ENCODE assay signal across 21 cellular contexts in genomic region chr11:69942333-69942820, GRCh38.
"Had no signal": no experiment of that assay in that cellular context is flagged by ENCODE, and none has a peak within 500 bp of the region (broad histone marks: within the 10 kb centered on the region; RNA-seq: fewer than 3 reads in every experiment).

No MANE protein-coding gene starts in this region.

- H3K27ac ChIP-seq: foreskin keratinocyte, psoas muscle, suprapubic skin had no signal

- ATAC-seq: foreskin keratinocyte; right cardiac atrium; stimulated activated memory B cell treated with anti-CD40 and anti-IgM and Interleukin-4, amounts not matched to agents 10 μg/mL and 1 μg/mL and 100 μg/mL, for 72 hours had no signal

- H3K4me1 ChIP-seq: foreskin keratinocyte, psoas muscle, suprapubic skin had no signal

- H3K36me3 Mint-ChIP-seq: activated CD4-positive, alpha-beta memory T cell treated with anti-CD3 and anti-CD28 coated beads for 36 hours; activated naive CD4-positive, alpha-beta T cell treated with anti-CD3 and anti-CD28 coated beads, Interleukin-2, amount 10 ng/mL, durations not matched to agents 7 days and 5 days; brain; naive B cell; stimulated activated memory B cell treated with anti-CD40 and anti-IgM and Interleukin-4, amounts not matched to agents 10 μg/mL and 1 μg/mL and 100 μg/mL, for 72 hours had no signal

- H3K36me3 ChIP-seq: stomach, suprapubic skin, tibial nerve had no signal

- H3K9me3 Mint-ChIP-seq: activated CD4-positive, alpha-beta memory T cell treated with anti-CD3 and anti-CD28 coated beads for 36 hours; activated naive CD4-positive, alpha-beta T cell treated with anti-CD3 and anti-CD28 coated beads, Interleukin-2, amount 10 ng/mL, durations not matched to agents 7 days and 5 days; stimulated activated memory B cell treated with anti-CD40 and anti-IgM and Interleukin-4, amounts not matched to agents 10 μg/mL and 1 μg/mL and 100 μg/mL, for 72 hours; T-helper 1 cell treated with Interleukin-12 subunit alpha and Interleukin-12 subunit beta and Interleukin-4 antibody, amounts not matched to agents 30 μg/mL and 1 μg/mL, for 36 hours had no signal

- H3K4me3 ChIP-seq: lung, psoas muscle, skin epidermis, stomach, suprapubic skin, tibial nerve had no signal

- H3K27ac Mint-ChIP-seq: activated CD4-positive, alpha-beta memory T cell treated with anti-CD3 and anti-CD28 coated beads for 36 hours; activated naive CD4-positive, alpha-beta T cell treated with anti-CD3 and anti-CD28 coated beads, Interleukin-2, amount 10 ng/mL, durations not matched to agents 7 days and 5 days; brain; naive B cell; stimulated activated memory B cell treated with anti-CD40 and anti-IgM and Interleukin-4, amounts not matched to agents 10 μg/mL and 1 μg/mL and 100 μg/mL, for 72 hours; T-helper 1 cell treated with Interleukin-12 subunit alpha and Interleukin-12 subunit beta and Interleukin-4 antibody, amounts not matched to agents 30 μg/mL and 1 μg/mL, for 36 hours had no signal

- H3K4me1 Mint-ChIP-seq: activated naive CD4-positive, alpha-beta T cell treated with anti-CD3 and anti-CD28 coated beads, Interleukin-2, amount 10 ng/mL, durations not matched to agents 7 days and 5 days; naive B cell; stimulated activated memory B cell treated with anti-CD40 and anti-IgM and Interleukin-4, amounts not matched to agents 10 μg/mL and 1 μg/mL and 100 μg/mL, for 72 hours had no signal

- H3K4me3 Mint-ChIP-seq: activated CD4-positive, alpha-beta memory T cell treated with anti-CD3 and anti-CD28 coated beads for 36 hours; activated naive CD4-positive, alpha-beta T cell treated with anti-CD3 and anti-CD28 coated beads, Interleukin-2, amount 10 ng/mL, durations not matched to agents 7 days and 5 days; brain; naive B cell; stimulated activated memory B cell treated with anti-CD40 and anti-IgM and Interleukin-4, amounts not matched to agents 10 μg/mL and 1 μg/mL and 100 μg/mL, for 72 hours; T-helper 1 cell treated with Interleukin-12 subunit alpha and Interleukin-12 subunit beta and Interleukin-4 antibody, amounts not matched to agents 30 μg/mL and 1 μg/mL, for 36 hours had no signal

- H3K27me3 ChIP-seq: foreskin keratinocyte, tibial nerve had no signal

- H3K27me3 Mint-ChIP-seq: brain had no signal

- H3K9me3 ChIP-seq: psoas muscle, stomach, suprapubic skin, tibial nerve had no signal

- DNase-seq: activated CD4-positive, alpha-beta memory T cell treated with anti-CD3 and anti-CD28 coated beads for 36 hours; activated CD4-positive, alpha-beta T cell treated with anti-CD3 and anti-CD28 coated beads for 48 hours; activated effector memory CD4-positive, alpha-beta T cell treated with Interleukin-2 at 50 U/mL for 16 hours; activated naive CD4-positive, alpha-beta T cell treated with anti-CD3 and anti-CD28 coated beads, Interleukin-2, amount 10 ng/mL, durations not matched to agents 7 days and 5 days; activated T-cell treated with anti-CD3 and anti-CD28 coated beads, Interleukin-2, amount 50 U/mL, for 48 hours; anterior cingulate cortex; caudate nucleus; effector CD8-positive, alpha-beta T cell; foreskin keratinocyte; hippocampal formation; naive B cell; right cardiac atrium had no signal
